ENCODE assay signal across 17 cellular contexts in genomic region chr17:12250973-12251372, GRCh38.
"Had no signal": no experiment of that assay in that cellular context is flagged by ENCODE, and none has a peak within 500 bp of the region (broad histone marks: within the 10 kb centered on the region; RNA-seq: fewer than 3 reads in every experiment).

No MANE protein-coding gene starts in this region.

- H3K4me1 ChIP-seq: body of pancreas, foreskin keratinocyte, spleen, thyroid gland had no signal

- H3K9me3 Mint-ChIP-seq: activated CD4-positive, alpha-beta T cell treated with anti-CD3 and anti-CD28 coated beads, Interleukin-2, amount 10 ng/mL, durations not matched to agents 7 days and 5 days; activated naive CD8-positive, alpha-beta T cell treated with anti-CD3 and anti-CD28 coated beads, Interleukin-2, amount 10 ng/mL, durations not matched to agents 7 days and 5 days; activated T-cell treated with anti-CD3 and anti-CD28 coated beads, Interleukin-2, amount 50 U/mL, for 24 hours; activated T-helper 2 cell treated with anti-CD3 and anti-CD28 coated beads, Interferon-gamma antibody, Interleukin-2, Interleukin-4, amounts not matched to agents 10 μg/mL and 5 μg/mL and 100 μg/mL, durations not matched to agents 14 hours and 24 hours and 36 hours; nephron progenitor cell had no signal

- ATAC-seq: activated CD4-positive, CD25-positive, alpha-beta regulatory T cell treated with anti-CD3 and anti-CD28 coated beads, Interleukin-2, amount 50 U/mL, for 24 hours; activated CD8-positive, alpha-beta T cell treated with anti-CD3 and anti-CD28 coated beads, Interleukin-2, amount 10 ng/mL, durations not matched to agents 7 days and 5 days; body of pancreas; foreskin keratinocyte; left ventricle myocardium superior had no signal

- H3K4me3 Mint-ChIP-seq: activated CD4-positive, alpha-beta T cell treated with anti-CD3 and anti-CD28 coated beads, Interleukin-2, amount 10 ng/mL, durations not matched to agents 7 days and 5 days; activated CD8-positive, alpha-beta T cell treated with anti-CD3 and anti-CD28 coated beads, Interleukin-2, amount 10 ng/mL, durations not matched to agents 7 days and 5 days; activated naive CD8-positive, alpha-beta T cell treated with anti-CD3 and anti-CD28 coated beads, Interleukin-2, amount 10 ng/mL, durations not matched to agents 7 days and 5 days; activated T-cell treated with anti-CD3 and anti-CD28 coated beads, Interleukin-2, amount 50 U/mL, for 24 hours; nephron progenitor cell had no signal

- H3K4me3 ChIP-seq: body of pancreas, dorsolateral prefrontal cortex, spleen, thyroid gland had no signal

- H3K36me3 ChIP-seq: spleen, thyroid gland had no signal

- DNase-seq: activated CD4-positive, alpha-beta T cell treated with anti-CD3 and anti-CD28 coated beads, Interleukin-2, amount 10 ng/mL, durations not matched to agents 7 days and 5 days; activated CD8-positive, alpha-beta T cell treated with anti-CD3 and anti-CD28 coated beads, Interleukin-2, amount 10 ng/mL, durations not matched to agents 7 days and 5 days; activated naive CD4-positive, alpha-beta T cell treated with Interleukin-2 at 50 U/mL for 16 hours; activated naive CD8-positive, alpha-beta T cell treated with anti-CD3 and anti-CD28 coated beads, Interleukin-2, amount 10 ng/mL, durations not matched to agents 7 days and 5 days; activated T-cell treated with anti-CD3 and anti-CD28 coated beads, Interleukin-2, amount 50 U/mL, for 24 hours; body of pancreas; dorsolateral prefrontal cortex; foreskin keratinocyte; left ventricle myocardium superior; nephron progenitor cell; spleen; stimulated activated naive CD4-positive, alpha-beta T cell treated with Interleukin-2 at 50 U/mL for 16 hours; T1000 had no signal

- H3K27ac Mint-ChIP-seq: activated CD4-positive, alpha-beta T cell treated with anti-CD3 and anti-CD28 coated beads, Interleukin-2, amount 10 ng/mL, durations not matched to agents 7 days and 5 days; activated CD8-positive, alpha-beta T cell treated with anti-CD3 and anti-CD28 coated beads, Interleukin-2, amount 10 ng/mL, durations not matched to agents 7 days and 5 days; activated naive CD8-positive, alpha-beta T cell treated with anti-CD3 and anti-CD28 coated beads, Interleukin-2, amount 10 ng/mL, durations not matched to agents 7 days and 5 days; activated T-cell treated with anti-CD3 and anti-CD28 coated beads, Interleukin-2, amount 50 U/mL, for 24 hours; activated T-helper 2 cell treated with anti-CD3 and anti-CD28 coated beads, Interferon-gamma antibody, Interleukin-2, Interleukin-4, amounts not matched to agents 10 μg/mL and 5 μg/mL and 100 μg/mL, durations not matched to agents 14 hours and 24 hours and 36 hours; nephron progenitor cell had no signal

- H3K36me3 Mint-ChIP-seq: activated naive CD8-positive, alpha-beta T cell treated with anti-CD3 and anti-CD28 coated beads, Interleukin-2, amount 10 ng/mL, durations not matched to agents 7 days and 5 days had no signal

- H3K4me1 Mint-ChIP-seq: activated CD4-positive, alpha-beta T cell treated with anti-CD3 and anti-CD28 coated beads, Interleukin-2, amount 10 ng/mL, durations not matched to agents 7 days and 5 days; activated naive CD8-positive, alpha-beta T cell treated with anti-CD3 and anti-CD28 coated beads, Interleukin-2, amount 10 ng/mL, durations not matched to agents 7 days and 5 days; nephron progenitor cell had no signal

- H3K9me3 ChIP-seq: body of pancreas, spleen, thyroid gland had no signal

- H3K27me3 ChIP-seq: body of pancreas, foreskin keratinocyte, thyroid gland had no signal

- H3K27ac ChIP-seq: body of pancreas, dorsolateral prefrontal cortex, epithelial cell of prostate, foreskin keratinocyte, spleen, thyroid gland had no signal

- H3K27me3 Mint-ChIP-seq: activated CD4-positive, alpha-beta T cell treated with anti-CD3 and anti-CD28 coated beads, Interleukin-2, amount 10 ng/mL, durations not matched to agents 7 days and 5 days; activated naive CD8-positive, alpha-beta T cell treated with anti-CD3 and anti-CD28 coated beads, Interleukin-2, amount 10 ng/mL, durations not matched to agents 7 days and 5 days had no signal
